18 cellular contexts compared by ENCODE assay signal in genomic region chr3:43405888-43406636, GRCh38.
DNase-seq lines count a peak whose midpoint lies in the region; ATAC-seq and TF ChIP-seq lines count a peak whose summit lies in the region.
"Had no signal": no experiment of that assay in that cellular context is flagged by ENCODE, and none has a peak within 500 bp of the region (broad histone marks: within the 10 kb centered on the region; RNA-seq: fewer than 3 reads in every experiment).

No MANE protein-coding gene starts in this region.

- H3K4ac ChIP-seq in IMR-90 (ENCODE audit: low read depth, low read length) (peak overlapping the region; percentile 16; the same call in 1 of the 2 replicates), mesendoderm (ENCODE audit: low read depth, low read length) (no peak overlapping the region)

- in situ Hi-C loops in IMR-90 (cut with MboI; ENCODE audit: low sequenced_read_pairs), result no loop called here

- 0 out of 2 replicates have a peak overlapping the region, but pooled peaks have one; percentile 28 for H2BK20ac ChIP-seq in IMR-90 (ENCODE audit: low read depth, low read length)

- H3K4me3 ChIP-seq in AG04449 (ENCODE audit: low read depth, low read length), result no peak overlapping the region
- H3K4me3 ChIP-seq in IMR-90 (ENCODE audit: insufficient read depth, low read depth, low read length), result no peak overlapping the region
- no peak overlapping the region for H3K4me3 ChIP-seq in left lung
- H3K4me3 ChIP-seq in mesendoderm (ENCODE audit: low read length), result no peak overlapping the region
- H3K4me3 ChIP-seq: SJSA1, skin epidermis, uterus had no signal

- H2BK5ac ChIP-seq in IMR-90 (ENCODE audit: low read depth, low read length, poor library complexity, severe bottlenecking), result peak overlapping the region; percentile 18
- no peak overlapping the region for H2BK5ac ChIP-seq in mesendoderm (ENCODE audit: low read length)

- no peaks in the 10 kb centered on the region for H3K9me3 Mint-ChIP-seq in chondrocyte (ENCODE audit: low read depth)

- H3K14ac ChIP-seq in IMR-90 (replicated peaks; ENCODE audit: low read depth, low read length), result peak overlapping the region; percentile 70; the same call in 1 of the 2 replicates

- TF ChIP-seq RAD21 in IMR-90 (IDR thresholded peaks at IDR 0.05; ENCODE audit: low read length), result no peak

- H4K5ac ChIP-seq in IMR-90 (ENCODE audit: low read depth, low read length), result no peak overlapping the region
- H4K5ac ChIP-seq in mesendoderm (ENCODE audit: low read length), result no peak overlapping the region

- dilution Hi-C loops in IMR-90 (cut with HindIII; ENCODE audit: low sequenced_read_pairs, unreplicated experiment), result no loop called here

- peaks cover 11% of the 10 kb centered on the region; the same call in 1 of the 2 replicates for H3K9me1 ChIP-seq in IMR-90 (ENCODE audit: insufficient read depth, low read length)

- H3K4me1 ChIP-seq in IMR-90 (ENCODE audit: control insufficient read depth, insufficient read depth, low read length), result peaks cover 4% of the 10 kb centered on the region
- H3K4me1 ChIP-seq in left lung, result no peaks in the 10 kb centered on the region
- H3K4me1 ChIP-seq in mesendoderm (ENCODE audit: control insufficient read depth, low read depth, low read length), result no peaks in the 10 kb centered on the region
- H3K4me1 ChIP-seq: SJSA1, uterus had no signal

- H2BK15ac ChIP-seq in IMR-90 (ENCODE audit: low read depth, low read length), result no peak overlapping the region
- no peak overlapping the region for H2BK15ac ChIP-seq in mesendoderm (replicated peaks; ENCODE audit: low read depth)

- TF ChIP-seq CTCF in AG04449 (IDR thresholded peaks at IDR 0.05; ENCODE audit: insufficient read depth, low read length, missing control alignments), result no peak
- no peak for TF ChIP-seq CTCF in IMR-90 (conservative IDR thresholded peaks at IDR 0.05; ENCODE audit: low read depth, low read length)
- no peak for TF ChIP-seq CTCF in chondrocyte (IDR thresholded peaks at IDR 0.05)
- no peak for TF ChIP-seq CTCF in left lung (IDR thresholded peaks at IDR 0.05)

- peak overlapping the region; percentile 66 for H3K27ac Mint-ChIP-seq in chondrocyte (ENCODE audit: unreplicated experiment)

- POLR2A ChIA-PET in AG04449 (lab: Yijun Ruan, JAX), result no interaction called here
- POLR2A ChIA-PET in IMR-90 (lab: Charles Lee; ENCODE audit: unreplicated experiment), result no interaction called here

- H3K4me2 ChIP-seq in IMR-90 (ENCODE audit: low read depth, low read length) (peak overlapping the region; percentile 29; the same call in 1 of the 2 replicates), mesendoderm (ENCODE audit: low read length) (no peak overlapping the region)

- no peaks in the 10 kb centered on the region for H3K79me2 ChIP-seq in mesendoderm (ENCODE audit: control insufficient read depth, insufficient read depth, low read length)

- H3K56ac ChIP-seq in IMR-90 (ENCODE audit: extremely low read depth, insufficient read depth, low read length), result no peak overlapping the region
- H3K56ac ChIP-seq in mesendoderm (ENCODE audit: low read length), result no peak overlapping the region

- no peak overlapping the region for H3K27ac ChIP-seq in IMR-90 (ENCODE audit: insufficient read depth, low read length)
- peak overlapping the region in 1 of 2 donors; percentile 5 for H3K27ac ChIP-seq in left lung
- no peak overlapping the region for H3K27ac ChIP-seq in mesendoderm (ENCODE audit: low read depth, low read length)
- H3K27ac ChIP-seq: SJSA1, skin epidermis, uterus had no signal

- intact Hi-C loops in IMR-90 (cut with micrococcal nuclease), result no loop called here
- intact Hi-C loops in left lung (cut with DNase I), result no loop called here

- H2AK5ac ChIP-seq in IMR-90 (ENCODE audit: low read depth, low read length), result 0 out of 2 replicates have a peak overlapping the region, but pooled peaks have one; percentile 26
- H2AK5ac ChIP-seq in mesendoderm (ENCODE audit: low read length), result no peak overlapping the region

- H4K8ac ChIP-seq in IMR-90 (ENCODE audit: low read depth in 2 of 2, low read length in 2 of 2) (no peak overlapping the region), mesendoderm (ENCODE audit: low read depth, low read length) (no peak overlapping the region)

- H3K27me3 ChIP-seq in IMR-90 (ENCODE audit: control insufficient read depth, insufficient read depth, low read length) (no peaks in the 10 kb centered on the region), left lung (no peaks in the 10 kb centered on the region), mesendoderm (ENCODE audit: insufficient read depth, low read length, poor library complexity) (no peaks in the 10 kb centered on the region)
- H3K27me3 ChIP-seq: SJSA1, uterus had no signal

- ATAC-seq in IMR-90 (ENCODE audit: low read depth) (peak; percentile 92), left lung (peak; percentile 55), GM18505 (IDR thresholded peaks at IDR 0.05; ENCODE audit: unreplicated experiment) (no peak), GM19328 (IDR thresholded peaks at IDR 0.05; ENCODE audit: unreplicated experiment) (no peak)

- BruUV-seq in IMR-90 (replicated peaks; lab: Mats Ljungman, UMichigan), result no TSS peak

- H2AFZ ChIP-seq in IMR-90 (replicated peaks; ENCODE audit: low read length, poor library complexity), result peak overlapping the region; percentile 18

- H2AK9ac ChIP-seq in IMR-90 (replicated peaks; ENCODE audit: low read depth, low read length, poor library complexity), result no peak overlapping the region

- H3K79me1 ChIP-seq in IMR-90 (ENCODE audit: low read depth in 1 of 2, low read length in 2 of 2) (peaks cover 0 to 3% of the 10 kb centered on the region in 2 experiments; a peak in 2 of 4 replicates), mesendoderm (ENCODE audit: low read length) (no peaks in the 10 kb centered on the region)

- DNase-seq in AG04449 (ENCODE audit: low read depth, low spot score), result peak; percentile 17
- peak; percentile 92 for DNase-seq in IMR-90
- no peak for DNase-seq in chondrocyte (ENCODE audit: low spot score)
- no peak for DNase-seq in left lung
- no peak for DNase-seq in mesendoderm
- DNase-seq in stimulated activated CD4-positive, alpha-beta T cell treated with anti-CD3 and anti-CD28 coated beads, Interleukin-15, amount 100 ng/mL, for 24 hours, result no peak
- DNase-seq: activated CD4-positive, alpha-beta T cell treated with anti-CD3 and anti-CD28 coated beads for 4 hours; activated gamma-delta T cell; GF-D8; glutamatergic neuron; midbrain; NCI-H1417 treated with DMSO at 0.1 percent for 48 hours; NCI-H526 treated with DMSO at 0.1 percent for 48 hours; uterus had no signal

- H3K18ac ChIP-seq in IMR-90 (ENCODE audit: low read depth, low read length) (peak overlapping the region; percentile 14; the same call in 1 of the 2 replicates), mesendoderm (ENCODE audit: low read length) (no peak overlapping the region)

- no peak overlapping the region for H3K9ac ChIP-seq in IMR-90 (ENCODE audit: low read depth, low read length)
- H3K9ac ChIP-seq in mesendoderm (ENCODE audit: low read length), result no peak overlapping the region

- CTCF ChIA-PET in AG04449 (lab: Yijun Ruan, JAX), result no interaction called here
- CTCF ChIA-PET in IMR-90 (lab: Yijun Ruan, JAX), result interaction anchor here (0.8 to 1.4 kb wide), 2 partner anchors 8 to 14 kb away, joined by 3 read pairs; no protein-coding TSS in a partner anchor

- H3K36me3 Mint-ChIP-seq in chondrocyte (ENCODE audit: low read depth), result peaks cover 2% of the 10 kb centered on the region

- H3K4me1 Mint-ChIP-seq in chondrocyte (ENCODE audit: low read depth), result peaks cover 21% of the 10 kb centered on the region

- H2BK120ac ChIP-seq in IMR-90 (ENCODE audit: low read depth, low read length), result no peak overlapping the region
- no peak overlapping the region for H2BK120ac ChIP-seq in mesendoderm (ENCODE audit: low read depth, low read length)

- H3K36me3 ChIP-seq in IMR-90 (ENCODE audit: control insufficient read depth, insufficient read depth, low read length) (no peaks in the 10 kb centered on the region), left lung (no peaks in the 10 kb centered on the region), mesendoderm (ENCODE audit: control insufficient read depth, insufficient read depth, low read length) (no peaks in the 10 kb centered on the region)
- H3K36me3 ChIP-seq: SJSA1, uterus had no signal

- no peaks in the 10 kb centered on the region for H4K20me1 ChIP-seq in IMR-90 (ENCODE audit: insufficient read depth, low read length)

- H3K9me3 ChIP-seq in IMR-90 (ENCODE audit: control insufficient read depth, insufficient read depth, low read length) (no peaks in the 10 kb centered on the region), left lung (no peaks in the 10 kb centered on the region)
- H3K9me3 ChIP-seq: SJSA1, uterus had no signal

- 30% methylated on average over 2 of the region's 11 CpGs; no CpG with 5 or more reads in 1 of the 2 experiments for WGBS in IMR-90 (ENCODE audit: extremely low coverage in 2 of 2, insufficient read length in 1 of 2), 2 experiments
- no CpG with 5 or more reads among the region's 11 CpGs for WGBS in mesendoderm (ENCODE audit: extremely low coverage, insufficient coverage, low lambda C conversion rate)

- no peaks in the 10 kb centered on the region for H3K27me3 Mint-ChIP-seq in chondrocyte (ENCODE audit: low read depth)

- no peak overlapping the region for H3K4me3 Mint-ChIP-seq in chondrocyte (ENCODE audit: unreplicated experiment)

- H4K91ac ChIP-seq in IMR-90 (ENCODE audit: insufficient read depth, low read depth, low read length), result no peak overlapping the region

- H3K23ac ChIP-seq in IMR-90 (ENCODE audit: low read depth, low read length), result no peak overlapping the region
- H3K23ac ChIP-seq in mesendoderm (ENCODE audit: low read length), result no peak overlapping the region

- TF ChIP-seq POLR2A in IMR-90 (IDR thresholded peaks at IDR 0.05; ENCODE audit: low read depth, low read length) (no peak), GM18505 (IDR thresholded peaks at IDR 0.05; ENCODE audit: borderline replicate concordance, extremely low read depth, insufficient read depth, insufficient read length) (no peak)

TF ChIP-seq in IMR-90, 13 proteins besides CTCF, POLR2A, EP300 and RAD21 (continues in another document):
- TF ChIP-seq MAFK (IDR thresholded peaks at IDR 0.05; ENCODE audit: low read depth, low read length) (peak; percentile 48), FOS (IDR thresholded peaks at IDR 0.05; ENCODE audit: low read depth, low read length) (peak; percentile 32; the same call in 1 of the 2 replicates), RCOR1 (IDR thresholded peaks at IDR 0.05; ENCODE audit: insufficient replicate concordance, low read length) (no peak), CHD1 (IDR thresholded peaks at IDR 0.05; ENCODE audit: low read depth, low read length) (no peak), USF2 (IDR thresholded peaks at IDR 0.05; ENCODE audit: low read depth, low read length) (no peak)

Comparison
In these comparisons a context has a peak if more than half of its experiments do, and no peak if none do; other contexts are left out.
1. DNase-seq: peak in AG04449 (single experiment) and IMR-90 (single experiment); none in chondrocyte (single experiment), left lung (0 of 2), mesendoderm (single experiment) and stimulated activated CD4-positive, alpha-beta T cell treated with anti-CD3 and anti-CD28 coated beads, Interleukin-15, amount 100 ng/mL, for 24 hours (single experiment).
2. ATAC-seq: peak in IMR-90 (single experiment) and left lung (single experiment); none in GM18505 (single experiment) and GM19328 (single experiment).